Comparison of ENCODE assay signal across 9 cellular contexts in genomic region chr2:42793314-42794270, GRCh38. TPM values are rescaled to one million over a fixed set of nuclear protein-coding genes. Genes with fewer than 3 reads are reported as not detected.
A peak's percentile ranks its signal among the peaks of the same experiment; 100 is the strongest.
DNase-seq lines count a peak whose midpoint lies in the region; ATAC-seq and TF ChIP-seq lines count a peak whose summit lies in the region.
"Had no signal": no experiment of that assay in that cellular context is flagged by ENCODE, and none has a peak within 500 bp of the region (broad histone marks: within the 10 kb centered on the region; RNA-seq: fewer than 3 reads in every experiment).

No MANE protein-coding gene starts in this region.

- H3K9me3 ChIP-seq in esophagus squamous epithelium = no peaks in the 10 kb centered on the region

- 36 to 41% methylated on average over 17 to 21 of the region's 24 CpGs for WGBS in esophagus squamous epithelium, 2 donors

- peaks cover 39 to 46% of the 10 kb centered on the region in 2 donors for H3K36me3 Mint-ChIP-seq in CD14-positive monocyte
- H3K36me3 Mint-ChIP-seq in nephron progenitor cell (ENCODE audit: low read depth) = peaks cover 29% of the 10 kb centered on the region

- peaks cover 0 to 3% (median 2%) of the 10 kb centered on the region in 3 donors for H3K27me3 Mint-ChIP-seq in CD14-positive monocyte (ENCODE audit: low read depth in 3 of 3)
- H3K27me3 Mint-ChIP-seq in nephron progenitor cell (ENCODE audit: low read depth, poor library complexity) = peaks cover 39% of the 10 kb centered on the region

- TF ChIP-seq CTCF in CD14-positive monocyte (IDR thresholded peaks at IDR 0.05) (no peak), esophagus squamous epithelium (IDR thresholded peaks at IDR 0.05) (no peak), nephron progenitor cell (IDR thresholded peaks at IDR 0.05) (no peak)

- H3K4me1 Mint-ChIP-seq in CD14-positive monocyte (peaks cover 42% of the 10 kb centered on the region), nephron progenitor cell (peaks cover 52% of the 10 kb centered on the region)

- intact Hi-C loops in CD14-positive monocyte (cut with micrococcal nuclease) = no loop called here
- intact Hi-C loops in esophagus squamous epithelium (cut with DNase I) = no loop called here

- H3K4me1 ChIP-seq in esophagus squamous epithelium = peaks cover 15 to 60% (median 28%) of the 10 kb centered on the region in 3 donors

- peak overlapping the region; percentile 77 to 92 (median 90) for H3K27ac ChIP-seq in esophagus squamous epithelium
- H3K27ac ChIP-seq: SJSA1 had no signal

- H3K4me3 ChIP-seq in esophagus squamous epithelium = peak overlapping the region; percentile 51 to 78 (median 68)

- peak overlapping the region; percentile 47 to 90 (median 80) for H3K27ac Mint-ChIP-seq in CD14-positive monocyte
- H3K27ac Mint-ChIP-seq in nephron progenitor cell = peak overlapping the region; percentile 37

- DNase-seq in CD14-positive monocyte (ENCODE audit: low spot score) (no peak), esophagus squamous epithelium (lab: John Stamatoyannopoulos, UW) (no peak), nephron progenitor cell (no peak), NCI-H1092 (lab: John Stamatoyannopoulos, UW) (no peak), hypothalamus (lab: John Stamatoyannopoulos, UW) (no peak), amygdala (lab: John Stamatoyannopoulos, UW) (no peak), COLO829 (ENCODE audit: low spot score) (no peak)

- peak overlapping the region; percentile 84 to 97 for H3K4me3 Mint-ChIP-seq in CD14-positive monocyte
- H3K4me3 Mint-ChIP-seq in nephron progenitor cell = peak overlapping the region; percentile 72

- peak; percentile 1 for ATAC-seq in HG03442 (IDR thresholded peaks at IDR 0.05; ENCODE audit: unreplicated experiment)

- no peak for TF ChIP-seq POLR2A in esophagus squamous epithelium (IDR thresholded peaks at IDR 0.05)

- H3K36me3 ChIP-seq in esophagus squamous epithelium = no peaks in the 10 kb centered on the region
- H3K36me3 ChIP-seq: SJSA1 had no signal

- H3K9me3 Mint-ChIP-seq in CD14-positive monocyte (no peaks in the 10 kb centered on the region), nephron progenitor cell (peaks cover 14% of the 10 kb centered on the region)

- H3K27me3 ChIP-seq in esophagus squamous epithelium = no peaks in the 10 kb centered on the region

RNA-seq across cellular contexts. Expression of gene HAAO, which starts 1.2 kb away (rescaled TPM):
- 10 to 100 TPM; 10.5 to 15.0 TPM for polyA plus RNA-seq in CD14-positive monocyte
- 10 to 100 TPM in 1 of 4 donors, 1 to 10 TPM in 2, under 1 TPM in 1; 0.61 to 10.5 (median 5.2) TPM for total RNA-seq in esophagus squamous epithelium
- total RNA-seq: SJSA1 had no signal

RNA-seq across cellular contexts. Expression of gene OXER1, which starts 29.7 kb away (rescaled TPM):
- 1 to 10 TPM; 3.8 to 5.7 TPM for polyA plus RNA-seq in CD14-positive monocyte
- total RNA-seq in esophagus squamous epithelium = 1 to 10 TPM in 2 of 4 donors, under 1 TPM in 2; 0.18 to 2.3 (median 1.1) TPM
- total RNA-seq: SJSA1 had no signal
